In genomic region chr4:93368968-93369367, GRCh38 we compare ENCODE assay signal across 26 cellular contexts.
A peak's percentile ranks its signal among the peaks of the same experiment; 100 is the strongest.
DNase-seq lines count a peak whose midpoint lies in the region; ATAC-seq, FAIRE-seq and TF ChIP-seq lines count a peak whose summit lies in the region.
"Had no signal": no experiment of that assay in that cellular context is flagged by ENCODE, and none has a peak within 500 bp of the region (broad histone marks: within the 10 kb centered on the region; RNA-seq: fewer than 3 reads in every experiment).

No MANE protein-coding gene starts in this region.

- H2BK12ac ChIP-seq in neuronal stem cell (ENCODE audit: low read length): no peak overlapping the region

- H3K4me3 ChIP-seq in GM12878: no peak overlapping the region
- H3K4me3 ChIP-seq in neuronal stem cell (ENCODE audit: low read length in 2 of 2): no peak overlapping the region
- H3K4me3 ChIP-seq: GM23248 had no signal

- no peak overlapping the region for H4K91ac ChIP-seq in neuronal stem cell (ENCODE audit: low read depth, low read length, poor library complexity)

- no peak overlapping the region for H2BK15ac ChIP-seq in neuronal stem cell (ENCODE audit: low read length)

- no peak for TF ChIP-seq EP300 in GM12878 (IDR thresholded peaks at IDR 0.05; ENCODE audit: borderline replicate concordance in 1 of 2, control insufficient read depth in 1 of 2, low read depth in 2 of 2, low read length in 2 of 2)

- H2BK120ac ChIP-seq in neuronal stem cell (ENCODE audit: low read depth, low read length): no peak overlapping the region

- H3K4ac ChIP-seq in neuronal stem cell (ENCODE audit: low read length): no peak overlapping the region

- no peaks in the 10 kb centered on the region for H3K79me2 ChIP-seq in GM12878 (ENCODE audit: control insufficient read depth, insufficient read depth, low read length)

- no peak for ATAC-seq in GM12878
- ATAC-seq: HepG2, Panc1 had no signal

- H3K36me3 ChIP-seq in GM12878 (ENCODE audit: control insufficient read depth in 2 of 2, insufficient read depth in 2 of 2, low read length in 1 of 2) (no peaks in the 10 kb centered on the region), neuronal stem cell (replicated peaks in 1 of 2; ENCODE audit: control insufficient read depth in 2 of 2, insufficient read depth in 2 of 2, low read length in 2 of 2) (no peaks in the 10 kb centered on the region)

- intact Hi-C loops in GM12878 (cut with micrococcal nuclease; ENCODE audit: unreplicated experiment): no loop called here

- H3K9ac ChIP-seq in GM12878 (ENCODE audit: control insufficient read depth, insufficient read depth, low read length) (no peak overlapping the region), neuronal stem cell (ENCODE audit: low read depth, low read length, poor library complexity) (no peak overlapping the region)
- H3K9ac ChIP-seq: GM23248 had no signal

- H3K4me2 ChIP-seq in GM12878 (ENCODE audit: control insufficient read depth, insufficient read depth) (no peak overlapping the region), neuronal stem cell (ENCODE audit: insufficient read depth, low read length, poor library complexity, severe bottlenecking) (no peak overlapping the region)

- no peak overlapping the region for H2AK5ac ChIP-seq in neuronal stem cell (ENCODE audit: low read depth, low read length)

- POLR2A ChIA-PET in GM12878 (lab: Charles Lee): no interaction called here

- CTCF ChIA-PET in GM12878 (lab: Yijun Ruan, JAX): interaction anchor here (1.1 kb wide), 1 partner anchor 20 kb away, joined by 3 read pairs; no protein-coding TSS in a partner anchor

- H3K79me1 ChIP-seq in neuronal stem cell (ENCODE audit: low read depth, low read length): no peaks in the 10 kb centered on the region

- no peak overlapping the region for H4K8ac ChIP-seq in neuronal stem cell (ENCODE audit: low read depth, low read length)

- H2BK5ac ChIP-seq in neuronal stem cell (ENCODE audit: low read length): no peak overlapping the region

- in situ Hi-C loops in GM12878 (cut with MboI): no loop called here

- no TSS peak for BruUV-seq in GM12878 (replicated peaks; lab: Mats Ljungman, UMichigan)

- no peak overlapping the region for H2AFZ ChIP-seq in GM12878 (ENCODE audit: control insufficient read depth, low read depth, low read length)
- peak overlapping the region; percentile 40 for H2AFZ ChIP-seq in neuronal stem cell (ENCODE audit: low read length)
- H2AFZ ChIP-seq: GM23248 had no signal

- peak; percentile 37; the same call in 1 of the 2 replicates for TF ChIP-seq RAD21 in GM12878 (IDR thresholded peaks at IDR 0.05; ENCODE audit: insufficient read depth, low read depth, low read length)

- H3K4me1 ChIP-seq in GM12878 (ENCODE audit: control insufficient read depth, insufficient read depth, low read length) (no peaks in the 10 kb centered on the region), neuronal stem cell (ENCODE audit: control insufficient read depth in 2 of 2, insufficient read depth in 1 of 2, low read depth in 1 of 2, low read length in 2 of 2) (no peaks in the 10 kb centered on the region)

- WGBS in GM12878 (ENCODE audit: insufficient coverage, insufficient replicate concordance, low lambda C conversion rate, missing lambda C conversion rate): 24% methylated on average over 4 of the region's 4 CpGs
- no CpG with 5 or more reads among the region's 4 CpGs for WGBS in neuronal stem cell (ENCODE audit: extremely low coverage in 2 of 2, insufficient read length in 2 of 2, insufficient replicate concordance in 1 of 2), 2 donors

- DNase-seq in DMS 273 (lab: John Stamatoyannopoulos, UW; ENCODE audit: unreplicated experiment) (peak; percentile 5), DMS 273 treated with DMSO at 0.1 percent for 48 hours (lab: John Stamatoyannopoulos, UW) (no peak), NAMALWA (ENCODE audit: low spot score) (peak; percentile 12), GM12878 (ENCODE audit: low read depth, low spot score) (no peak), neuronal stem cell (ENCODE audit: low spot score) (no peak), medulla oblongata (ENCODE audit: extremely low spot score) (no peak), hippocampal formation (lab: John Stamatoyannopoulos, UW) (no peak), AG20443 (ENCODE audit: low spot score) (no peak)
- DNase-seq: Calu3, DMS53, GM23248, HCEC 1CT, Karpas-422, MV-4-11, NCI-H1105 treated with DMSO at 0.1 percent for 48 hours, NCI-H2029 treated with DMSO at 0.1 percent for 48 hours, NCI-H446 treated with DMSO at 0.1 percent for 48 hours, NCI-H526 treated with DMSO at 0.1 percent for 48 hours, SHP77, T-helper 1 cell had no signal

- no peaks in the 10 kb centered on the region for H4K20me1 ChIP-seq in GM12878 (ENCODE audit: control insufficient read depth, insufficient read depth)

- no peaks in the 10 kb centered on the region for H3K27me3 ChIP-seq in GM12878 (replicated peaks in 1 of 2; ENCODE audit: control insufficient read depth in 2 of 2, insufficient read depth in 2 of 2, low read length in 1 of 2)
- H3K27me3 ChIP-seq in neuronal stem cell (ENCODE audit: control insufficient read depth in 3 of 3, insufficient read depth in 3 of 3, low read depth in 1 of 3, low read length in 3 of 3): no peaks in the 10 kb centered on the region

- SMC1A ChIA-PET in GM12878 (lab: Charles Lee; ENCODE audit: uncharacterized antibody, unreplicated experiment): interaction anchor here (1.0 kb wide), 1 partner anchor 61 kb away, joined by 3 read pairs; no protein-coding TSS in a partner anchor

- RAD21 ChIA-PET in GM12878 (lab: Charles Lee; ENCODE audit: unreplicated experiment): interaction anchor here (1.7 kb wide), 1 partner anchor 210 kb away, joined by 5 read pairs; no protein-coding TSS in a partner anchor

- no peak for TF ChIP-seq POLR2A in GM12878 (IDR thresholded peaks at IDR 0.05; ENCODE audit: low read depth, low read length)

- TF ChIP-seq CTCF in GM12878 (IDR thresholded peaks at IDR 0.05 in 2 of 3, conservative IDR thresholded peaks at IDR 0.05 in 1 of 3; ENCODE audit: control insufficient read depth in 2 of 3, extremely low read depth in 1 of 3, insufficient read depth in 1 of 3, low read depth in 3 of 3, low read length in 3 of 3): peak in 2 of 3 experiments; percentile 10 to 14; a peak in 2 of 6 replicates

- H3K23ac ChIP-seq in neuronal stem cell (ENCODE audit: low read depth, low read length, poor library complexity): no peak overlapping the region

- H3K14ac ChIP-seq in neuronal stem cell (ENCODE audit: low read length): no peak overlapping the region

- FAIRE-seq in GM12878 (lab: Jason Lieb, UNC): no peak
- FAIRE-seq: G401.6, GM18507, HepG2 had no signal

- H3K27ac ChIP-seq in GM12878 (ENCODE audit: control insufficient read depth, insufficient read depth) (no peak overlapping the region), neuronal stem cell (replicated peaks; ENCODE audit: low read length) (no peak overlapping the region)
- H3K27ac ChIP-seq: 22Rv1, GM23248, RWPE1 had no signal

- H3K18ac ChIP-seq in neuronal stem cell (ENCODE audit: low read length): no peak overlapping the region

- H3K9me3 ChIP-seq in GM12878 (replicated peaks; ENCODE audit: control insufficient read depth, insufficient read depth, low read length): no peaks in the 10 kb centered on the region
- H3K9me3 ChIP-seq in neuronal stem cell (replicated peaks in 1 of 2; ENCODE audit: control insufficient read depth in 2 of 2, insufficient read depth in 1 of 2, low read depth in 1 of 2, low read length in 2 of 2): no peaks in the 10 kb centered on the region

TF ChIP-seq in GM12878, 131 proteins besides CTCF, POLR2A, EP300 and RAD21:
- TF ChIP-seq BRCA1 (IDR thresholded peaks at IDR 0.05; ENCODE audit: low read depth, low read length) (no peak), SUPT20H (IDR thresholded peaks at IDR 0.05; ENCODE audit: borderline replicate concordance, control insufficient read depth, low read depth, low read length) (no peak), ESRRA (IDR thresholded peaks at IDR 0.05; ENCODE audit: low read length) (no peak), GATAD2B (conservative IDR thresholded peaks at IDR 0.05; ENCODE audit: low read depth) (no peak), HCFC1 (IDR thresholded peaks at IDR 0.05; ENCODE audit: low read length) (no peak), BMI1 (IDR thresholded peaks at IDR 0.05; ENCODE audit: borderline replicate concordance) (no peak), ZNF207 (IDR thresholded peaks at IDR 0.05; ENCODE audit: borderline replicate concordance) (no peak), ZNF217 (IDR thresholded peaks at IDR 0.05) (no peak), CBFB (IDR thresholded peaks at IDR 0.05; ENCODE audit: low read depth) (no peak), YY1 (IDR thresholded peaks at IDR 0.05; ENCODE audit: low read depth, low read length) (no peak), MEF2B (IDR thresholded peaks at IDR 0.05; ENCODE audit: partially characterized antibody, poor library complexity, severe bottlenecking) (no peak)

Comparison
In these comparisons a context has a peak if more than half of its experiments do, and no peak if none do; other contexts are left out.
1. DNase-seq: peak in DMS 273 (single experiment) and NAMALWA (single experiment); none in DMS 273 treated with DMSO at 0.1 percent for 48 hours (single experiment), GM12878 (single experiment), neuronal stem cell (single experiment), medulla oblongata (single experiment), hippocampal formation (0 of 2) and AG20443 (single experiment).